1 cellular context compared by ENCODE assay signal in genomic region chr12:109097435-109098141, GRCh38.
TF ChIP-seq lines count a peak whose summit lies in the region.

Gene UNG, plus strand, starts transcription at chr12:109097597. Its CDS starts 83 bp downstream, at chr12:109097680.

TF ChIP-seq in HepG2, 621 proteins besides CTCF, POLR2A, EP300 and RAD21 (continued from another document and continues in another):
- TF ChIP-seq ARID4A (CRISPR knock-in tag; IDR thresholded peaks at IDR 0.05; ENCODE audit: borderline replicate concordance) (peak; percentile 100), ZNF639 (CRISPR knock-in tag; conservative IDR thresholded peaks at IDR 0.05) (no peak), RXRA (CRISPR knock-in tag; IDR thresholded peaks at IDR 0.05) (peak; percentile 30; the same call in 1 of the 2 replicates), MAF1 (CRISPR knock-in tag; IDR thresholded peaks at IDR 0.05; ENCODE audit: borderline replicate concordance) (no peak), ARID2 (CRISPR knock-in tag; IDR thresholded peaks at IDR 0.05; ENCODE audit: borderline replicate concordance) (peak; percentile 92; the same call in 1 of the 2 replicates), RFXAP (CRISPR knock-in tag; IDR thresholded peaks at IDR 0.05; ENCODE audit: borderline replicate concordance) (no peak), ZSCAN9 (CRISPR knock-in tag; IDR thresholded peaks at IDR 0.05; ENCODE audit: borderline replicate concordance) (no peak), ZNF207 (IDR thresholded peaks at IDR 0.05; ENCODE audit: borderline replicate concordance) (no peak), IKZF5 (CRISPR knock-in tag; IDR thresholded peaks at IDR 0.05) (no peak), HHEX (CRISPR knock-in tag; IDR thresholded peaks at IDR 0.05) (no peak), ZNF407 (CRISPR knock-in tag; IDR thresholded peaks at IDR 0.05; ENCODE audit: not compliant biosample characterization) (peak; percentile 17), ZBTB37 (CRISPR knock-in tag; IDR thresholded peaks at IDR 0.05) (no peak; the same call in 1 of the 2 replicates), TOPORS (CRISPR knock-in tag; IDR thresholded peaks at IDR 0.05) (peak; percentile 95), GATA4 (IDR thresholded peaks at IDR 0.05; ENCODE audit: borderline replicate concordance, low read depth) (peak; percentile 26; the same call in 1 of the 2 replicates), MXD1 (CRISPR knock-in tag; IDR thresholded peaks at IDR 0.05) (peak; percentile 87), ETV6 (CRISPR knock-in tag; conservative IDR thresholded peaks at IDR 0.05) (peak; percentile 62; the same call in 1 of the 2 replicates), ZNF280D (CRISPR knock-in tag; IDR thresholded peaks at IDR 0.05) (no peak), ZNF747 (CRISPR knock-in tag; IDR thresholded peaks at IDR 0.05; ENCODE audit: borderline replicate concordance) (peak; percentile 2; the same call in 1 of the 2 replicates), RAD51 (IDR thresholded peaks at IDR 0.05; ENCODE audit: borderline replicate concordance) (no peak), SMAD9 (CRISPR knock-in tag; IDR thresholded peaks at IDR 0.05) (no peak), ZBTB7A (CRISPR knock-in tag; IDR thresholded peaks at IDR 0.05) (peak; percentile 35; the same call in 1 of the 2 replicates), SIN3A (IDR thresholded peaks at IDR 0.05; ENCODE audit: borderline replicate concordance, low read depth, low read length) (peak; percentile 91; the same call in 1 of the 2 replicates), TFE3 (CRISPR knock-in tag; IDR thresholded peaks at IDR 0.05) (0 out of 2 replicates have a peak, but pooled peaks have one; percentile 18), ZMYM4 (CRISPR knock-in tag; IDR thresholded peaks at IDR 0.05) (peak; percentile 19; the same call in 1 of the 2 replicates), DMAP1 (CRISPR knock-in tag; IDR thresholded peaks at IDR 0.05) (peak; percentile 74; the same call in 1 of the 2 replicates), ZHX1 (CRISPR knock-in tag; IDR thresholded peaks at IDR 0.05; ENCODE audit: low read depth) (no peak; the same call in 1 of the 2 replicates), ZNF589 (CRISPR knock-in tag; conservative IDR thresholded peaks at IDR 0.05) (0 out of 2 replicates have a peak, but pooled peaks have one; percentile 45), ZNF263 (CRISPR knock-in tag; IDR thresholded peaks at IDR 0.05) (no peak)
